ENCODE assay signal across 8 cellular contexts in the genomic region with DNA sequence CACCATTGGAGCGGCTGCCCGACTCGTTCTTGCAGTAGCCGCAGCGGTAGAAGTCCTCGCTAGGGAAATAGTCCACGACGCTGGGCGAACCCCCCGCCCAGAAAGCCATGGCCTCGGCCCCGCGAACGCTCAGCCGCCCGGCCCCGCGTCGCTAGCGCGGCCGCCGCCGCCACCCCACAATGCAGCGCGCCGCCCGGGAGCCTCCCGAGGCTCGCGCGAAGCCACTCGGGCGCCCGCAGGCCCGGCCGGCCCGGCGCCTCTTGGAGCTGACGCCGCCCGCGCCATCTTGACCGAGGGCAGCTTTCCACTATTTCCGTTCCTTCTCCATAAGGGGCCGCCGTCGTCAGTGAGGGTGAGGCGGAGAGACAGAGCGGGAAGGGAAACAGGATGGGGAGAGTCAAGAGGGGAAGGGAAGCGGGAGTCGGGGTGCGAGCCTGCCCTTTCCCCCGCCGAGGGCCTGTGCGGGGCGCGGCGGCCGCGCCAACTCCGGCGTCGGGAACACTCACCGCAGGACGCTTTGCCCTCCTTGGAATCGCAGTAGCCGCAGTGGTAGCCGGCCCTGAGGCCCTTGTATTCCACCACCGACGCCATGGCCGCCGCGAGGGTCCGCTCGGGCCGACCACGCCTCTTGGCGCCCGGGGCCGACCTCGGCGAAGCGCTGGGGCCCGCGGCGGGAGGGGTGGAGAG. TPM values are rescaled to one million over a fixed set of nuclear protein-coding genes. Genes with fewer than 3 reads are reported as not detected.
DNase-seq lines count a peak whose midpoint lies in the region; ATAC-seq and TF ChIP-seq lines count a peak whose summit lies in the region.

Gene ATE1 (minus strand): TSS at position 191 of the 687 bp plus-strand sequence. CDS start 82 bp downstream, at position 109.

- no peaks in the 10 kb centered on the region for H3K9me3 Mint-ChIP-seq in immature natural killer cell

- no peaks in the 10 kb centered on the region for H3K27me3 ChIP-seq in AG04450 (ENCODE audit: control insufficient read depth, insufficient read depth, low read length)

- ATAC-seq in GM18873 (IDR thresholded peaks at IDR 0.05; ENCODE audit: low FRiP score, unreplicated experiment) (peak; percentile 60), HG03135 (IDR thresholded peaks at IDR 0.05; ENCODE audit: unreplicated experiment) (peak; percentile 86)

- CTCF ChIA-PET in AG04450 (lab: Charles Lee) = interaction anchor here (0.6 to 1.1 kb wide), 3 partner anchors 27 to 496 kb away, joined by 3 to 4 read pairs (median 3); partner anchors contain the start of gene NSMCE4A

- H3K4me3 ChIP-seq in AG04450 (ENCODE audit: low read depth, low read length) = peak within 1 kb of the TSS; percentile 87

- peak; percentile 22; the same call in 1 of the 2 replicates for TF ChIP-seq CTCF in AG04450 (IDR thresholded peaks at IDR 0.05; ENCODE audit: low read depth, low read length)

- DNase-seq in AG04450 (ENCODE audit: low read depth, low spot score) (peak; percentile 71), NCI-H2196 treated with DMSO at 0.1 percent for 48 hours (lab: John Stamatoyannopoulos, UW; ENCODE audit: unreplicated experiment) (peak; percentile 63), caudate nucleus (lab: John Stamatoyannopoulos, UW) (peak in 60 of 61 donors; percentile 27 to 92 (median 85)), immature natural killer cell (peak; percentile 80 to 82 (median 81)), smooth muscle cell of the brain vasculature (ENCODE audit: low read depth, low spot score) (peak; percentile 85)
- peak; percentile 57 to 73 (median 67) for DNase-seq in activated CD4-positive, CD25-positive, alpha-beta regulatory T cell (lab: John Stamatoyannopoulos, UW)

- peaks cover 22 to 38% of the 10 kb centered on the region in 2 donors for H3K4me1 Mint-ChIP-seq in immature natural killer cell

- H3K4me3 Mint-ChIP-seq in immature natural killer cell = peak within 1 kb of the TSS; percentile 87 to 97 (median 94)

- peaks cover 1 to 2% (median 1%) of the 10 kb centered on the region in 3 donors for H3K36me3 Mint-ChIP-seq in immature natural killer cell

- POLR2A ChIA-PET in AG04450 (lab: Yijun Ruan, JAX) = interaction anchor here (0.7 to 1.0 kb wide), 6 partner anchors 9 to 185 kb away, joined by 3 to 9 read pairs (median 4); no protein-coding TSS in a partner anchor

- peak within 1 kb of the TSS; percentile 88 to 99 (median 96) for H3K27ac Mint-ChIP-seq in immature natural killer cell

- H3K9me3 ChIP-seq in AG04450 (ENCODE audit: control insufficient read depth, insufficient read depth, low read length) = no peaks in the 10 kb centered on the region; the same call in 1 of the 2 replicates

- peaks cover 0 to 10% (median 2%) of the 10 kb centered on the region in 3 donors for H3K27me3 Mint-ChIP-seq in immature natural killer cell (ENCODE audit: low read depth in 3 of 3)

- H3K27ac ChIP-seq in AG04450 (ENCODE audit: low read depth, low read length) = peak within 1 kb of the TSS; percentile 96
- peak within 1 kb of the TSS; percentile 93 for H3K27ac ChIP-seq in caudate nucleus (ENCODE audit: low read depth, low read length)

RNA-seq across cellular contexts. Expression of gene ATE1, which starts in this region (rescaled TPM):
- polyA plus RNA-seq in AG04450 (2011; rRNA removed) = 14.4 and 17.9 TPM in 2 replicates
- 27.1 and 29.9 TPM in 2 replicates for polyA minus RNA-seq in AG04450 (2011; rRNA and poly(A)+ RNA removed)
- polyA plus RNA-seq in immature natural killer cell = 10 to 100 TPM; 16.9 to 34.5 (median 32.9) TPM

Comparison
In these comparisons a context has a peak if more than half of its experiments do, and no peak if none do; other contexts are left out.
1. Peak in every context shown above with its lines: DNase-seq, ATAC-seq, H3K4me3 ChIP-seq and H3K27ac ChIP-seq.